In genomic region chr3:25830373-25831305, GRCh38 we compare ENCODE assay signal across 2 cellular contexts.
A peak's percentile ranks its signal among the peaks of the same experiment; 100 is the strongest.
TF ChIP-seq lines count a peak whose summit lies in the region.

No MANE protein-coding gene starts in this region.

TF ChIP-seq in GM12891, 5 proteins besides CTCF, POLR2A, EP300 and RAD21:
- TF ChIP-seq SPI1 (IDR thresholded peaks at IDR 0.05; ENCODE audit: low read depth, low read length) (peak; percentile 22; the same call in 1 of the 2 replicates), TAF1 (IDR thresholded peaks at IDR 0.05; ENCODE audit: low read depth, low read length) (no peak)

TF ChIP-seq in K562, 482 proteins besides CTCF, POLR2A, EP300 and RAD21 (continued from another document):
- no peak for TF ChIP-seq ZNF77 (CRISPR knock-in tag; IDR thresholded peaks at IDR 0.05)
- TF ChIP-seq PHF21A (IDR thresholded peaks at IDR 0.05; ENCODE audit: borderline replicate concordance, low read depth), result no peak
- TF ChIP-seq HDAC6 (IDR thresholded peaks at IDR 0.05; ENCODE audit: low read depth, low read length), result no peak
- no peak for TF ChIP-seq DIDO1 (tag; IDR thresholded peaks at IDR 0.05; ENCODE audit: low read depth)
- TF ChIP-seq ZNF174 (CRISPR knock-in tag; IDR thresholded peaks at IDR 0.05), result no peak
- no peak for TF ChIP-seq GTF2E2 (tag; IDR thresholded peaks at IDR 0.05)
- no peak for TF ChIP-seq ZBTB9 (CRISPR knock-in tag; IDR thresholded peaks at IDR 0.05)
- TF ChIP-seq, protein P1, sequence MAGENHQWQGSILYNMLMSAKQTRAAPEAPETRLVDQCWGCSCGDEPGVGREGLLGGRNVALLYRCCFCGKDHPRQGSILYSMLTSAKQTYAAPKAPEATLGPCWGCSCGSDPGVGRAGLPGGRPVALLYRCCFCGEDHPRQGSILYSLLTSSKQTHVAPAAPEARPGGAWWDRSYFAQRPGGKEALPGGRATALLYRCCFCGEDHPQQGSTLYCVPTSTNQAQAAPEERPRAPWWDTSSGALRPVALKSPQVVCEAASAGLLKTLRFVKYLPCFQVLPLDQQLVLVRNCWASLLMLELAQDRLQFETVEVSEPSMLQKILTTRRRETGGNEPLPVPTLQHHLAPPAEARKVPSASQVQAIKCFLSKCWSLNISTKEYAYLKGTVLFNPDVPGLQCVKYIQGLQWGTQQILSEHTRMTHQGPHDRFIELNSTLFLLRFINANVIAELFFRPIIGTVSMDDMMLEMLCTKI (IDR thresholded peaks at IDR 0.05; ENCODE audit: partially characterized antibody), result no peak
